17 cellular contexts compared by ENCODE assay signal in the genomic region with DNA sequence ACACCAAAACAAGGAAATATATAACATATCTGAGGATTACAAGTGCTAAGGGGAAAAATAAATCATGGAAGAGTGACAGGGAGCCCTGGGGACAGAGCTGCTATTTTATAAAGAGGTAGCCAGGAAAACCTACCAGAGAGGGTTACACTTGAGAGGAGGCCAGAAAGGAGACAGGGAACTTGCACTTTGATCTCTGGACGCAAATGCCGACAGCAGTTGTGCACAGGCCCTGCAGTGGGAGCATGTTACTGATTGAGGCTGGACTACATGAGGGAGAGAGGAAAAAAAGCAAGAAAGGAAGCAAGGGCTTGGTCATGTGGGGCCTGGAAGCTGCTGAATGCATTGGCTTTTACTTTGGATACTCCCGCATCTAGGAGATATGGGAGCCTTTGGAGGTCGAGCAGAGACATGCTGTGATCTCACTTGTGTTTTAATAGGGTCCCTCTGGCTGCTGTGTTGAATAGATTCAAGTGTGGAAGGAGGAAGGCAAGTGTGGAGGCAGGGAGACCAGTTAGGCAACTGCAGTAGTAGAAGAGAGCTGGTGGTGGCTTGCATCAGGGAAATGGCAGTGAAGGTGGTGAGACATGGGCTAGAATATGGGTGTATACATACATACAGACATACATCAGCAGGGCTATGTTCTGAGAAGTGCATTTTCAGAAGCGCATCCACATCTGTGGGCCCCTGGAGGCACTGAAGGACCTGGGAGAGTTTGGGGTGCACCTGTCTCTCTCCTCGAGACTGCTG. TPM values are rescaled to one million over a fixed set of nuclear protein-coding genes. Genes with fewer than 3 reads are reported as not detected.
DNase-seq lines count a peak whose midpoint lies in the region; ATAC-seq and TF ChIP-seq lines count a peak whose summit lies in the region.
"Had no signal": no experiment of that assay in that cellular context is flagged by ENCODE, and none has a peak within 500 bp of the region (broad histone marks: within the 10 kb centered on the region; RNA-seq: fewer than 3 reads in every experiment).

No MANE protein-coding gene starts in this region.

- no peaks in the 10 kb centered on the region for H3K27me3 ChIP-seq in transverse colon
- H3K27me3 ChIP-seq in SJCRH30: peaks cover 8% of the 10 kb centered on the region

- no peak overlapping the region for H3K4me3 ChIP-seq in transverse colon
- no peak overlapping the region for H3K4me3 ChIP-seq in SJCRH30

- TF ChIP-seq CTCF in chondrocyte (IDR thresholded peaks at IDR 0.05) (no peak), transverse colon (IDR thresholded peaks at IDR 0.05) (no peak)

- H3K27ac Mint-ChIP-seq in activated naive CD8-positive, alpha-beta T cell treated with anti-CD3 and anti-CD28 coated beads, Interleukin-2, amount 10 ng/mL, durations not matched to agents 7 days and 5 days: peak overlapping the region; percentile 53
- H3K27ac Mint-ChIP-seq in activated naive CD8-positive, alpha-beta T cell treated with anti-CD3 and anti-CD28 coated beads for 36 hours: no peak overlapping the region
- peak overlapping the region; percentile 3 for H3K27ac Mint-ChIP-seq in chondrocyte (ENCODE audit: unreplicated experiment)
- H3K27ac Mint-ChIP-seq: activated T-helper 2 cell treated with anti-CD3 and anti-CD28 coated beads, Interferon-gamma antibody, Interleukin-2, Interleukin-4, amounts not matched to agents 10 μg/mL and 5 μg/mL and 100 μg/mL, durations not matched to agents 14 hours and 24 hours and 36 hours had no signal

- H3K27me3 Mint-ChIP-seq in activated naive CD8-positive, alpha-beta T cell treated with anti-CD3 and anti-CD28 coated beads, Interleukin-2, amount 10 ng/mL, durations not matched to agents 7 days and 5 days: no peaks in the 10 kb centered on the region
- H3K27me3 Mint-ChIP-seq in activated naive CD8-positive, alpha-beta T cell treated with anti-CD3 and anti-CD28 coated beads for 36 hours: no peaks in the 10 kb centered on the region
- no peaks in the 10 kb centered on the region for H3K27me3 Mint-ChIP-seq in chondrocyte (ENCODE audit: low read depth)

- no peak for DNase-seq in activated naive CD8-positive, alpha-beta T cell treated with anti-CD3 and anti-CD28 coated beads, Interleukin-2, amount 10 ng/mL, durations not matched to agents 7 days and 5 days
- no peak for DNase-seq in activated naive CD8-positive, alpha-beta T cell treated with anti-CD3 and anti-CD28 coated beads for 36 hours
- no peak for DNase-seq in chondrocyte (ENCODE audit: low spot score)
- peak; percentile 40 for DNase-seq in mucosa of gallbladder (ENCODE audit: low spot score)
- DNase-seq in transverse colon: no peak
- DNase-seq in SJCRH30: no peak
- DNase-seq: activated CD8-positive, alpha-beta memory T cell treated with anti-CD3 and anti-CD28 coated beads for 24 hours; aorta; GDM1; Karpas-422; NCI-H1436; NCI-H345 had no signal

- H3K9me3 ChIP-seq in transverse colon: no peaks in the 10 kb centered on the region
- no peaks in the 10 kb centered on the region for H3K9me3 ChIP-seq in SJCRH30 (replicated peaks)

- H3K36me3 Mint-ChIP-seq in activated naive CD8-positive, alpha-beta T cell treated with anti-CD3 and anti-CD28 coated beads, Interleukin-2, amount 10 ng/mL, durations not matched to agents 7 days and 5 days: peaks cover 2% of the 10 kb centered on the region
- no peaks in the 10 kb centered on the region for H3K36me3 Mint-ChIP-seq in activated naive CD8-positive, alpha-beta T cell treated with anti-CD3 and anti-CD28 coated beads for 36 hours
- peaks cover 2% of the 10 kb centered on the region for H3K36me3 Mint-ChIP-seq in chondrocyte (ENCODE audit: low read depth)

- intact Hi-C loops in transverse colon (cut with DNase I; ENCODE audit: low total_unique reads): no loop called here

- peak overlapping the region; percentile 27 to 77 (median 69) for H3K27ac ChIP-seq in transverse colon
- H3K27ac ChIP-seq in SJCRH30: no peak overlapping the region
- H3K27ac ChIP-seq: HL-60, parathyroid adenoma had no signal

- H3K36me3 ChIP-seq in transverse colon (no peaks in the 10 kb centered on the region), SJCRH30 (no peaks in the 10 kb centered on the region)

- H3K4me1 ChIP-seq in transverse colon: peaks cover 15 to 32% (median 24%) of the 10 kb centered on the region in 4 donors
- H3K4me1 ChIP-seq in SJCRH30: peaks cover 7% of the 10 kb centered on the region; the same call in 1 of the 2 replicates

- in situ Hi-C loops in transverse colon (cut with MboI; ENCODE audit: low pct_ligation_motif_present in 1 of 4, low pct_unique_long_range_greater_than_20kb in 1 of 4, low sequenced_read_pairs in 3 of 4): no loop called here

- no peak for ATAC-seq in activated naive CD8-positive, alpha-beta T cell treated with anti-CD3 and anti-CD28 coated beads, Interleukin-2, amount 10 ng/mL, durations not matched to agents 7 days and 5 days (ENCODE audit: low read depth)
- no peak for ATAC-seq in HG02798 (IDR thresholded peaks at IDR 0.05; ENCODE audit: poor library complexity, unreplicated experiment)
- no peak for ATAC-seq in GM18517 (IDR thresholded peaks at IDR 0.05; ENCODE audit: unreplicated experiment)

- WGBS in transverse colon (ENCODE audit: low coverage in 1 of 2), 2 donors: 32 to 46% methylated on average over 3 to 6 of the region's 6 CpGs

- H3K4me3 Mint-ChIP-seq in activated naive CD8-positive, alpha-beta T cell treated with anti-CD3 and anti-CD28 coated beads, Interleukin-2, amount 10 ng/mL, durations not matched to agents 7 days and 5 days: no peak overlapping the region
- no peak overlapping the region for H3K4me3 Mint-ChIP-seq in activated naive CD8-positive, alpha-beta T cell treated with anti-CD3 and anti-CD28 coated beads for 36 hours
- no peak overlapping the region for H3K4me3 Mint-ChIP-seq in chondrocyte (ENCODE audit: unreplicated experiment)

- no peaks in the 10 kb centered on the region for H3K9me3 Mint-ChIP-seq in activated naive CD8-positive, alpha-beta T cell treated with anti-CD3 and anti-CD28 coated beads, Interleukin-2, amount 10 ng/mL, durations not matched to agents 7 days and 5 days
- H3K9me3 Mint-ChIP-seq in activated naive CD8-positive, alpha-beta T cell treated with anti-CD3 and anti-CD28 coated beads for 36 hours: no peaks in the 10 kb centered on the region
- no peaks in the 10 kb centered on the region for H3K9me3 Mint-ChIP-seq in chondrocyte (ENCODE audit: low read depth)
- H3K9me3 Mint-ChIP-seq: activated T-helper 2 cell treated with anti-CD3 and anti-CD28 coated beads, Interferon-gamma antibody, Interleukin-2, Interleukin-4, amounts not matched to agents 10 μg/mL and 5 μg/mL and 100 μg/mL, durations not matched to agents 14 hours and 24 hours and 36 hours had no signal

- no peak for TF ChIP-seq EP300 in transverse colon (IDR thresholded peaks at IDR 0.05; ENCODE audit: low read depth)

- peaks cover 32% of the 10 kb centered on the region for H3K4me1 Mint-ChIP-seq in activated naive CD8-positive, alpha-beta T cell treated with anti-CD3 and anti-CD28 coated beads, Interleukin-2, amount 10 ng/mL, durations not matched to agents 7 days and 5 days
- peaks cover 17% of the 10 kb centered on the region for H3K4me1 Mint-ChIP-seq in activated naive CD8-positive, alpha-beta T cell treated with anti-CD3 and anti-CD28 coated beads for 36 hours
- H3K4me1 Mint-ChIP-seq in chondrocyte (ENCODE audit: low read depth): peaks cover 45% of the 10 kb centered on the region

- no peak for TF ChIP-seq POLR2A in transverse colon (IDR thresholded peaks at IDR 0.05)

- POLR2A ChIA-PET in activated naive CD8-positive, alpha-beta T cell treated with anti-CD3 and anti-CD28 coated beads, Interleukin-2, amount 10 ng/mL, durations not matched to agents 7 days and 5 days (lab: Charles Lee): no interaction called here

RNA-seq across cellular contexts. Expression of gene MINDY4, which starts 26.2 kb away (rescaled TPM):
- total RNA-seq in activated naive CD8-positive, alpha-beta T cell treated with anti-CD3 and anti-CD28 coated beads, Interleukin-2, amount 10 ng/mL, durations not matched to agents 7 days and 5 days: 1 to 10 TPM; 1.1 to 1.6 TPM
- total RNA-seq in activated naive CD8-positive, alpha-beta T cell treated with anti-CD3 and anti-CD28 coated beads for 36 hours: 1 to 10 TPM; 1.6 to 2.0 TPM
- total RNA-seq in chondrocyte (5.3 to 6.3 TPM (median 5.8 TPM) in 3 replicates), mucosa of gallbladder (23.1 TPM), transverse colon (10 to 100 TPM in 1 of 4 donors, 1 to 10 TPM in 3; 4.6 to 14.1 (median 6.8) TPM)
- total RNA-seq in SJCRH30 (2014; rRNA removed; shearing (Covaris generic)): not detected in 2 replicates

RNA-seq across cellular contexts. Expression of gene INMT, which starts 45.5 kb away (rescaled TPM):
- under 1 TPM; 0.30 to 0.37 TPM for total RNA-seq in activated naive CD8-positive, alpha-beta T cell treated with anti-CD3 and anti-CD28 coated beads, Interleukin-2, amount 10 ng/mL, durations not matched to agents 7 days and 5 days
- under 1 TPM in 1 of 2 experiments, not detected in 1; 0.08 TPM for total RNA-seq in activated naive CD8-positive, alpha-beta T cell treated with anti-CD3 and anti-CD28 coated beads for 36 hours
- total RNA-seq in chondrocyte (5.6 to 73.2 TPM (median 70.1 TPM) in 3 replicates), mucosa of gallbladder (18.8 TPM), transverse colon (10 to 100 TPM in 1 of 4 donors, 1 to 10 TPM in 3; 3.8 to 15.5 (median 8.7) TPM)
- total RNA-seq in SJCRH30 (2014; rRNA removed; shearing (Covaris generic)): 0.08 and 0.24 TPM in 2 replicates
- total RNA-seq: activated T-helper 2 cell treated with anti-CD3 and anti-CD28 coated beads, Interferon-gamma antibody, Interleukin-2, Interleukin-4, amounts not matched to agents 10 μg/mL and 5 μg/mL and 100 μg/mL, durations not matched to agents 14 hours and 24 hours and 36 hours had no signal
